Comparison of ENCODE assay signal across 20 cellular contexts in genomic region chr6:46764280-46764679, GRCh38. TPM values are rescaled to one million over a fixed set of nuclear protein-coding genes. Genes with fewer than 3 reads are reported as not detected.
"Had no signal": no experiment of that assay in that cellular context is flagged by ENCODE, and none has a peak within 500 bp of the region (broad histone marks: within the 10 kb centered on the region; RNA-seq: fewer than 3 reads in every experiment).

No MANE protein-coding gene starts in this region.

RNA-seq across cellular contexts. Expression of gene ANKRD66, which starts 17.5 kb away (rescaled TPM):
- total RNA-seq: activated naive CD4-positive, alpha-beta T cell treated with anti-CD3 and anti-CD28 coated beads for 36 hours; activated naive CD4-positive, alpha-beta T cell treated with anti-CD3 and anti-CD28 coated beads, Interleukin-2, amount 50 U/mL, for 72 hours; activated naive CD8-positive, alpha-beta T cell treated with anti-CD3 and anti-CD28 coated beads for 36 hours; activated naive CD8-positive, alpha-beta T cell treated with anti-CD3 and anti-CD28 coated beads, Interleukin-2, amount 10 ng/mL, durations not matched to agents 7 days and 5 days; activated T-cell treated with anti-CD3 and anti-CD28 coated beads, Interleukin-2, amount 50 U/mL, for 4 hours; activated T-cell treated with anti-CD3 and anti-CD28 coated beads, Interleukin-2, amount 50 U/mL, for 72 hours; activated T-helper 1 cell treated with anti-CD3 and anti-CD28 coated beads, Interleukin-12 subunit alpha, Interleukin-12 subunit beta, Interleukin-2, Interleukin-4 antibody, amounts not matched to agents 30 ng/mL and 10 ng/mL and 1 ng/mL, durations not matched to agents 14 hours and 24 hours and 36 hours; activated T-helper 17 cell treated with anti-CD3 and anti-CD28 coated beads, Interleukin-2, amount 50 U/mL, for 72 hours; activated T-helper 2 cell treated with anti-CD3 and anti-CD28 coated beads, Interferon-gamma antibody, Interleukin-2, Interleukin-4, amounts not matched to agents 10 μg/mL and 5 μg/mL and 100 μg/mL, durations not matched to agents 14 hours and 24 hours and 36 hours; adrenal gland; aorta; ascending aorta; astrocyte; body of pancreas; breast epithelium; bronchial epithelial cell; cardiac muscle cell; cardiac septum; chondrocyte had no signal
- polyA plus RNA-seq: adipose tissue, adrenal gland, aorta, cardiac muscle cell had no signal

RNA-seq across cellular contexts. Expression of gene MEP1A, which starts 28.9 kb away (rescaled TPM):
- total RNA-seq: activated naive CD4-positive, alpha-beta T cell treated with anti-CD3 and anti-CD28 coated beads for 36 hours; activated naive CD4-positive, alpha-beta T cell treated with anti-CD3 and anti-CD28 coated beads, Interleukin-2, amount 50 U/mL, for 72 hours; activated naive CD8-positive, alpha-beta T cell treated with anti-CD3 and anti-CD28 coated beads for 36 hours; activated naive CD8-positive, alpha-beta T cell treated with anti-CD3 and anti-CD28 coated beads, Interleukin-2, amount 10 ng/mL, durations not matched to agents 7 days and 5 days; activated T-cell treated with anti-CD3 and anti-CD28 coated beads, Interleukin-2, amount 50 U/mL, for 4 hours; activated T-cell treated with anti-CD3 and anti-CD28 coated beads, Interleukin-2, amount 50 U/mL, for 72 hours; activated T-helper 1 cell treated with anti-CD3 and anti-CD28 coated beads, Interleukin-12 subunit alpha, Interleukin-12 subunit beta, Interleukin-2, Interleukin-4 antibody, amounts not matched to agents 30 ng/mL and 10 ng/mL and 1 ng/mL, durations not matched to agents 14 hours and 24 hours and 36 hours; activated T-helper 17 cell treated with anti-CD3 and anti-CD28 coated beads, Interleukin-2, amount 50 U/mL, for 72 hours; activated T-helper 2 cell treated with anti-CD3 and anti-CD28 coated beads, Interferon-gamma antibody, Interleukin-2, Interleukin-4, amounts not matched to agents 10 μg/mL and 5 μg/mL and 100 μg/mL, durations not matched to agents 14 hours and 24 hours and 36 hours; adrenal gland; aorta; ascending aorta; astrocyte; body of pancreas; bronchial epithelial cell; cardiac muscle cell; cardiac septum; chondrocyte had no signal
- polyA plus RNA-seq: cardiac muscle cell had no signal

RNA-seq across cellular contexts. Expression of gene PLA2G7, which starts 29.1 kb away (rescaled TPM):
- total RNA-seq: activated naive CD4-positive, alpha-beta T cell treated with anti-CD3 and anti-CD28 coated beads for 36 hours; activated naive CD4-positive, alpha-beta T cell treated with anti-CD3 and anti-CD28 coated beads, Interleukin-2, amount 50 U/mL, for 72 hours; activated naive CD8-positive, alpha-beta T cell treated with anti-CD3 and anti-CD28 coated beads for 36 hours; activated T-cell treated with anti-CD3 and anti-CD28 coated beads, Interleukin-2, amount 50 U/mL, for 4 hours; activated T-cell treated with anti-CD3 and anti-CD28 coated beads, Interleukin-2, amount 50 U/mL, for 72 hours; activated T-helper 1 cell treated with anti-CD3 and anti-CD28 coated beads, Interleukin-12 subunit alpha, Interleukin-12 subunit beta, Interleukin-2, Interleukin-4 antibody, amounts not matched to agents 30 ng/mL and 10 ng/mL and 1 ng/mL, durations not matched to agents 14 hours and 24 hours and 36 hours; activated T-helper 17 cell treated with anti-CD3 and anti-CD28 coated beads, Interleukin-2, amount 50 U/mL, for 72 hours; activated T-helper 2 cell treated with anti-CD3 and anti-CD28 coated beads, Interferon-gamma antibody, Interleukin-2, Interleukin-4, amounts not matched to agents 10 μg/mL and 5 μg/mL and 100 μg/mL, durations not matched to agents 14 hours and 24 hours and 36 hours; bronchial epithelial cell; cardiac muscle cell; chondrocyte had no signal
- polyA plus RNA-seq: cardiac muscle cell had no signal
